In the genomic region with DNA sequence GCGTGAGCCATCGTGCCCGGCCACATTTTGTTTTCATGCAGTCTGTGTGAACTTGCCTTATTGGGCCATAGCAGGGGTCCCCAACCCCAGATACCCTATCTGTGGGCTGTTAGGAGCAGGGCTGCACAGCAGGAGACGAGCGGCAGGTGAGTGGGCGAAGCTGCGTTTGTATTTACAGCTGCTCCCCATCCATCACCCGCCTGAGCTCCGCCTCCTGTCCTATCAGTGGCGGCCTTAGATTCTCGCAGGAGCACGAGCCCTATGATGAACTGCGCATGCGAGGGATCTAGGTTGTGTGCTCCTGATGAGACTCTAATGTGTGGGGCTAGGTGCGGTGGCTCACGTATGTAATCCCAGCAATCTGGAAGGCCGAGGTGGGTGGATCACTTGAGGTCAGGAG, we compare ENCODE assay signal across 16 cellular contexts.
DNase-seq lines count a peak whose midpoint lies in the region; ATAC-seq and TF ChIP-seq lines count a peak whose summit lies in the region.
"Had no signal": no experiment of that assay in that cellular context is flagged by ENCODE, and none has a peak within 500 bp of the region (broad histone marks: within the 10 kb centered on the region; RNA-seq: fewer than 3 reads in every experiment).

No MANE protein-coding gene starts in this region.

- DNase-seq in NCI-H146 (lab: John Stamatoyannopoulos, UW) (peak; percentile 90), NCI-H510A treated with DMSO at 0.1 percent for 48 hours (lab: John Stamatoyannopoulos, UW) (peak; percentile 38), iPS-NIHi7 (ENCODE audit: extremely low spot score) (peak; percentile 50), SKM-1 treated with dmso at 0.1 percent for 144 hours (lab: John Stamatoyannopoulos, UW; ENCODE audit: unreplicated experiment) (no peak), SIG-M5 treated with dmso at 0.1 percent for 504 hours (lab: John Stamatoyannopoulos, UW; ENCODE audit: unreplicated experiment) (no peak), heart left ventricle (no peak), HAP-1 (ENCODE audit: low spot score in 2 of 2) (no peak)
- DNase-seq: CD4-positive, CD25-positive, alpha-beta regulatory T cell; KG1; NCI-H1092 treated with DMSO at 0.1 percent for 48 hours; NCI-H1694 treated with DMSO at 0.1 percent for 48 hours; NCI-H524 treated with DMSO at 0.1 percent for 48 hours; OCI-M1; SW 1271 had no signal

- no peak overlapping the region for H3K4me3 ChIP-seq in heart left ventricle
- no peak overlapping the region for H3K4me3 ChIP-seq in HAP-1

- no peak for TF ChIP-seq CTCF in heart left ventricle (IDR thresholded peaks at IDR 0.05)

- no peak for TF ChIP-seq POLR2A in heart left ventricle (IDR thresholded peaks at IDR 0.05)

- H3K27me3 ChIP-seq in heart left ventricle: no peaks in the 10 kb centered on the region
- H3K27me3 ChIP-seq in HAP-1 (ENCODE audit: low read depth): no peaks in the 10 kb centered on the region

- intact Hi-C loops in heart left ventricle (cut with DNase I): no loop called here

- no peaks in the 10 kb centered on the region for H3K4me1 ChIP-seq in heart left ventricle
- H3K4me1 ChIP-seq in HAP-1: 0 out of 2 replicates have a peak, but pooled peaks cover under 1% of the 10 kb centered on the region

- H3K9me3 ChIP-seq in heart left ventricle: no peaks in the 10 kb centered on the region
- no peaks in the 10 kb centered on the region for H3K9me3 ChIP-seq in HAP-1

- no peak for ATAC-seq in heart left ventricle
- ATAC-seq: HCT116, Right ventricle myocardium inferior had no signal

- H3K27ac ChIP-seq in heart left ventricle: no peak overlapping the region

- H3K36me3 ChIP-seq in heart left ventricle: no peaks in the 10 kb centered on the region
- no peaks in the 10 kb centered on the region for H3K36me3 ChIP-seq in HAP-1 (replicated peaks)

- in situ Hi-C loops in HAP-1 (cut with MboI; ENCODE audit: low sequenced_read_pairs): no loop called here

- WGBS in heart left ventricle, 4 donors: 87 to 91% (median 89%) methylated on average over 10 to 17 of the region's 17 CpGs

Comparison
In these comparisons a context has a peak if more than half of its experiments do, and no peak if none do; other contexts are left out.
1. DNase-seq: peak in NCI-H146 (single experiment), NCI-H510A treated with DMSO at 0.1 percent for 48 hours (single experiment) and iPS-NIHi7 (single experiment); none in SKM-1 treated with dmso at 0.1 percent for 144 hours (single experiment), SIG-M5 treated with dmso at 0.1 percent for 504 hours (single experiment), heart left ventricle (0 of 5) and HAP-1 (0 of 2).